ENCODE assay signal across 14 cellular contexts in genomic region chr2:176583530-176584101, GRCh38.
A peak's percentile ranks its signal among the peaks of the same experiment; 100 is the strongest.
DNase-seq lines count a peak whose midpoint lies in the region; ATAC-seq, FAIRE-seq and TF ChIP-seq lines count a peak whose summit lies in the region.
"Had no signal": no experiment of that assay in that cellular context is flagged by ENCODE, and none has a peak within 500 bp of the region (broad histone marks: within the 10 kb centered on the region; RNA-seq: fewer than 3 reads in every experiment).

No MANE protein-coding gene starts in this region.

- no peak for TF ChIP-seq EP300 in A549 (IDR thresholded peaks at IDR 0.05)

- intact Hi-C loops in activated CD4-positive, alpha-beta memory T cell treated with anti-CD3 and anti-CD28 coated beads for 36 hours (cut with micrococcal nuclease): no loop called here
- intact Hi-C loops in kidney (cut with DNase I): no loop called here
- intact Hi-C loops in CD4-positive, alpha-beta T cell (cut with DNase I, micrococcal nuclease): no loop called here

- peak; percentile 66 to 79; a peak in 5 of 6 replicates for ATAC-seq in A549
- ATAC-seq in GM18909 (IDR thresholded peaks at IDR 0.05; ENCODE audit: poor library complexity, unreplicated experiment): no peak
- no peak for ATAC-seq in CD4-positive, alpha-beta T cell (ENCODE audit: poor library complexity)

- H3K27me3 Mint-ChIP-seq in activated CD4-positive, alpha-beta memory T cell treated with anti-CD3 and anti-CD28 coated beads for 36 hours: peaks cover 10% of the 10 kb centered on the region
- peaks cover 44% of the 10 kb centered on the region for H3K27me3 Mint-ChIP-seq in CD4-positive, alpha-beta T cell

- POLR2A ChIA-PET in A549 (lab: Yijun Ruan, JAX): interaction anchor here (1.6 to 2.2 kb wide), 3 partner anchors 22 to 54 kb away, joined by 6 to 12 read pairs (median 8); no protein-coding TSS in a partner anchor
- POLR2A ChIA-PET in activated CD4-positive, alpha-beta memory T cell treated with anti-CD3 and anti-CD28 coated beads for 36 hours (lab: Charles Lee): no interaction called here
- POLR2A ChIA-PET in CD4-positive, alpha-beta T cell (lab: Charles Lee): no interaction called here

- H3K4me3 Mint-ChIP-seq in activated CD4-positive, alpha-beta memory T cell treated with anti-CD3 and anti-CD28 coated beads for 36 hours: no peak overlapping the region
- no peak overlapping the region for H3K4me3 Mint-ChIP-seq in CD4-positive, alpha-beta T cell
- H3K4me3 Mint-ChIP-seq: activated naive CD8-positive, alpha-beta T cell; B cell had no signal

- no peaks in the 10 kb centered on the region for H3K9me3 ChIP-seq in A549
- no peaks in the 10 kb centered on the region for H3K9me3 ChIP-seq in kidney (ENCODE audit: control insufficient read depth in 1 of 2, low read length in 2 of 2)
- H3K9me3 ChIP-seq in CD4-positive, alpha-beta T cell (ENCODE audit: control insufficient read depth, low read length): no peaks in the 10 kb centered on the region

- H3K27ac ChIP-seq in A549 (peak overlapping the region; percentile 72 to 76), kidney (ENCODE audit: low read depth in 2 of 2, low read length in 2 of 2) (no peak overlapping the region)
- H3K27ac ChIP-seq in CD4-positive, alpha-beta T cell (ENCODE audit: low read depth, low read length): no peak overlapping the region

- no peak overlapping the region for H3K9ac ChIP-seq in kidney (ENCODE audit: low read length in 2 of 2)

- H3K27me3 ChIP-seq in CD4-positive, alpha-beta T cell (ENCODE audit: control insufficient read depth, insufficient read depth, low read length): peaks cover 14% of the 10 kb centered on the region

- H3K4me1 Mint-ChIP-seq in activated CD4-positive, alpha-beta memory T cell treated with anti-CD3 and anti-CD28 coated beads for 36 hours (ENCODE audit: low read depth): no peaks in the 10 kb centered on the region
- no peaks in the 10 kb centered on the region for H3K4me1 Mint-ChIP-seq in CD4-positive, alpha-beta T cell (ENCODE audit: low read depth)
- H3K4me1 Mint-ChIP-seq: B cell had no signal

- peak overlapping the region; percentile 17; the same call in 2 of the 3 replicates for H3K4me3 ChIP-seq in A549
- no peak overlapping the region for H3K4me3 ChIP-seq in kidney (ENCODE audit: low read length in 2 of 2)

- peak overlapping the region; percentile 78 for H3K4me2 ChIP-seq in A549

- H3K9me3 Mint-ChIP-seq in activated CD4-positive, alpha-beta memory T cell treated with anti-CD3 and anti-CD28 coated beads for 36 hours: no peaks in the 10 kb centered on the region
- H3K9me3 Mint-ChIP-seq in CD4-positive, alpha-beta T cell: no peaks in the 10 kb centered on the region

- no peaks in the 10 kb centered on the region for H3K36me3 Mint-ChIP-seq in activated CD4-positive, alpha-beta memory T cell treated with anti-CD3 and anti-CD28 coated beads for 36 hours
- H3K36me3 Mint-ChIP-seq in CD4-positive, alpha-beta T cell (ENCODE audit: low read depth): no peaks in the 10 kb centered on the region
- H3K36me3 Mint-ChIP-seq: activated naive CD8-positive, alpha-beta T cell had no signal

- peaks cover 31% of the 10 kb centered on the region for H3K4me1 ChIP-seq in A549
- peaks cover 0 to 3% of the 10 kb centered on the region in 2 donors for H3K4me1 ChIP-seq in kidney (ENCODE audit: control insufficient read depth in 1 of 2, insufficient read depth in 1 of 2, low read depth in 1 of 2, low read length in 2 of 2)

- TF ChIP-seq RAD21 in A549 (conservative IDR thresholded peaks at IDR 0.05 in 1 of 2, IDR thresholded peaks at IDR 0.05 in 1 of 2): no peak

- TF ChIP-seq CTCF in A549 (IDR thresholded peaks at IDR 0.05): no peak
- no peak for TF ChIP-seq CTCF in kidney (IDR thresholded peaks at IDR 0.05; ENCODE audit: borderline replicate concordance, extremely low read depth, insufficient read depth)
- TF ChIP-seq CTCF in CD4-positive, alpha-beta T cell (IDR thresholded peaks at IDR 0.05): no peak

- no peaks in the 10 kb centered on the region for H3K36me3 ChIP-seq in kidney (ENCODE audit: control insufficient read depth in 1 of 2, insufficient read depth in 2 of 2, low read length in 2 of 2)

- TF ChIP-seq POLR2A in A549 (IDR thresholded peaks at IDR 0.05; ENCODE audit: low read length): no peak

- CTCF ChIA-PET in A549 (lab: Yijun Ruan, JAX): interaction anchor here (1.0 to 4.2 kb wide), 7 partner anchors 13 to 565 kb away, joined by 3 to 18 read pairs (median 5); no protein-coding TSS in a partner anchor
- CTCF ChIA-PET in activated CD4-positive, alpha-beta memory T cell treated with anti-CD3 and anti-CD28 coated beads for 36 hours (lab: Charles Lee): no interaction called here
- CTCF ChIA-PET in CD4-positive, alpha-beta T cell (lab: Charles Lee): no interaction called here

- WGBS in A549 (ENCODE audit: missing lambda C conversion rate): under 1% methylated on average over 7 of the region's 7 CpGs

- FAIRE-seq in A549 (lab: Jason Lieb, UNC) (peak; percentile 28), kidney (lab: Jason Lieb, UNC) (no peak)
- FAIRE-seq: islet of Langerhans had no signal

- no peak overlapping the region for H3K27ac Mint-ChIP-seq in activated CD4-positive, alpha-beta memory T cell treated with anti-CD3 and anti-CD28 coated beads for 36 hours
- H3K27ac Mint-ChIP-seq in CD4-positive, alpha-beta T cell: no peak overlapping the region
- H3K27ac Mint-ChIP-seq: activated naive CD8-positive, alpha-beta T cell; B cell had no signal

- DNase-seq in A549 (ENCODE audit: low read depth in 1 of 2, low spot score in 1 of 2): peak in 1 of 2 experiments; percentile 56
- peak; percentile 13 for DNase-seq in HPDE6-E6E7 (ENCODE audit: extremely low spot score)
- DNase-seq in activated CD4-positive, alpha-beta memory T cell treated with anti-CD3 and anti-CD28 coated beads for 36 hours: peak; percentile 10
- peak; percentile 58 for DNase-seq in kidney
- DNase-seq in occipital lobe (lab: John Stamatoyannopoulos, UW): no peak
- DNase-seq in NK-92 treated with Interleukin-12 subunit alpha and Interleukin-12 subunit beta, amount 100 ng/mL, for 24 hours (lab: John Stamatoyannopoulos, UW): no peak
- DNase-seq in CD4-positive, alpha-beta T cell: no peak
- DNase-seq: activated CD4-positive, alpha-beta T cell treated with anti-CD3 and anti-CD28 coated beads for 4 hours; SIG-M5; stimulated activated CD4-positive, alpha-beta T cell treated with anti-CD3 and anti-CD28 coated beads, Interleukin-4, amount 100 ng/mL, for 24 hours had no signal

TF ChIP-seq in A549, 52 proteins besides CTCF, POLR2A, EP300 and RAD21:
- TF ChIP-seq, protein P1, sequence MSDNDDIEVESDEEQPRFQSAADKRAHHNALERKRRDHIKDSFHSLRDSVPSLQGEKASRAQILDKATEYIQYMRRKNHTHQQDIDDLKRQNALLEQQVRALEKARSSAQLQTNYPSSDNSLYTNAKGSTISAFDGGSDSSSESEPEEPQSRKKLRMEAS (IDR thresholded peaks at IDR 0.05): 0 out of 2 replicates have a peak, but pooled peaks have one; percentile 15
- TF ChIP-seq SREBF2 (IDR thresholded peaks at IDR 0.05) (no peak), REST (IDR thresholded peaks at IDR 0.05) (no peak)

Comparison
In these comparisons a context has a peak if more than half of its experiments do, and no peak if none do; other contexts are left out.
1. ATAC-seq: peak in A549 (2 of 2); none in GM18909 (single experiment) and CD4-positive, alpha-beta T cell (single experiment).
2. DNase-seq: peak in HPDE6-E6E7 (single experiment), activated CD4-positive, alpha-beta memory T cell treated with anti-CD3 and anti-CD28 coated beads for 36 hours (single experiment) and kidney (single experiment); none in occipital lobe (single experiment), NK-92 treated with Interleukin-12 subunit alpha and Interleukin-12 subunit beta, amount 100 ng/mL, for 24 hours (single experiment) and CD4-positive, alpha-beta T cell (0 of 10).
3. H3K27ac ChIP-seq: peak in A549 (2 of 2); none in kidney (0 of 2) and CD4-positive, alpha-beta T cell (single experiment).